ENCODE assay signal across 28 cellular contexts in the genomic region with DNA sequence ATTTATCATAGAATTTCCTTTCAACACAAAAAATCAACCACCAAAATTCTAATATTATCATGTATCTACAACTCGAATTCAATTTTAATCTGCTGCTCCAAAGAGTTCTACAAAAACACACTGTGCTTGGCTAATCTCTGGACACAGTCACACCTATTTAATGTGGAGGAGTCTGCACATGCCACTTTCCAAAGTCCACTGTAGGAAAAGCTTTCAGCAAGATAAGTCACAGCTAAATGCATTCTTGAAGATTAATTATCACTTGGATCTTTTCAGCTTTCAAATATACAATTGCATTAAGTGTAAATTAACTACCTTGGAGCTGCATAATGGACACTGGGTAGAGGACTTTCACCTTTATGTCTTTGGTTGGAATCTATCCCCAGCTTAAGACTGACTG.
"Had no signal": no experiment of that assay in that cellular context is flagged by ENCODE, and none has a peak within 500 bp of the region (broad histone marks: within the 10 kb centered on the region; RNA-seq: fewer than 3 reads in every experiment).

No MANE protein-coding gene starts in this region.

- FAIRE-seq: endometrium, kidney had no signal

- H3K4me1 ChIP-seq: colonic mucosa, esophagus squamous epithelium, gastrocnemius medialis, heart right ventricle, left ventricle myocardium inferior, lower lobe of right lung had no signal

- H3K4me3 ChIP-seq: colonic mucosa, esophagus squamous epithelium, gastrocnemius medialis, heart right ventricle, left ventricle myocardium inferior, lower lobe of right lung had no signal

- DNase-seq: colonic mucosa; cortex of kidney; effector CD8-positive, alpha-beta T cell; effector memory CD8-positive, alpha-beta T cell; endodermal cell; erythroblast; esophagus squamous epithelium; foreskin fibroblast; foreskin melanocyte; gastrocnemius medialis; glutamatergic neuron; head of caudate nucleus; heart right ventricle; hypothalamus; immature natural killer cell; islet precursor cell; kidney; kidney glomerular epithelial cell; left colon; left ventricle myocardium inferior; lower lobe of right lung; mesenchymal stem cell; midbrain; naive thymus-derived CD4-positive, alpha-beta T cell had no signal

- ATAC-seq: effector memory CD8-positive, alpha-beta T cell; esophagus mucosa; gastrocnemius medialis; heart right ventricle; left colon; left lobe of liver; lower lobe of right lung; naive thymus-derived CD4-positive, alpha-beta T cell had no signal

- H3K27me3 ChIP-seq: colonic mucosa, esophagus squamous epithelium, gastrocnemius medialis, heart right ventricle had no signal

- H3K36me3 ChIP-seq: colonic mucosa, esophagus squamous epithelium, gastrocnemius medialis, heart right ventricle, left ventricle myocardium inferior, lower lobe of right lung had no signal

- H3K27ac ChIP-seq: colonic mucosa, epithelial cell of prostate, esophagus squamous epithelium, gastrocnemius medialis, heart right ventricle, left ventricle myocardium inferior, lower lobe of right lung had no signal

- H3K9me3 ChIP-seq: colonic mucosa, esophagus squamous epithelium, gastrocnemius medialis, heart right ventricle, left ventricle myocardium inferior, lower lobe of right lung had no signal
